Comparison of ENCODE assay signal across 9 cellular contexts in the genomic region with DNA sequence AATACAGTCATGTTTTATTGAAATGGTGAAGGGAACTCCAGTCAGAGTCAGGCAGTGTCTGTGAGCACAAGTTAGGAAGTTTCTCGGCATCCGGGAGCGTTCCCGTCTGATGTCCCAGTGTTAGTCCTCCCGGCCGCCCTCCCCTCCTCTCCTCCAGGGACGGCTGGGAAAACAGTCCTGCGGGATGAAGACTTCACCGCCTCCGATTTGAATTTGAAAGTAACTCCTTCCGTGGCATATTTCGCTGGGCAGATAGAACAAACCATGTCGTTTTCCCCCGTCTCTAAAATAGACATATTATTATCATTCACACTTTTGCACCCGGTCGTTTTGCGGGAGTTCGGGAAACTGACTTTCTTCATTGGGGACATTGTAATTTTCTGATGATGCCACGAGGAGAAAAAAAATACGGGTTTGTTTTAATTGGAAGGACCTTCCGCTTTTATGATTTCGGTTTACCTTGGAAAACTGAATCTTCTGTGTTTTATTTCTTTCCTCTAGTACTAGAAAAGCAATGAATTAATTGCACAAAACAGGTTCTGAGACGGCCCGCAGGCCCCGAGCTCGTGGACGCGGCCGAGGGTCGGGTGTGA.
DNase-seq lines count a peak whose midpoint lies in the region; ATAC-seq, FAIRE-seq and TF ChIP-seq lines count a peak whose summit lies in the region.
"Had no signal": no experiment of that assay in that cellular context is flagged by ENCODE, and none has a peak within 500 bp of the region (broad histone marks: within the 10 kb centered on the region; RNA-seq: fewer than 3 reads in every experiment).

No MANE protein-coding gene starts in this region.

- peak overlapping the region; percentile 20 for H3K4me3 ChIP-seq in hepatocyte
- peak overlapping the region; percentile 15 to 35 (median 26) for H3K4me3 ChIP-seq in skin epidermis

- peaks cover 8% of the 10 kb centered on the region for H3K4me1 Mint-ChIP-seq in activated CD8-positive, alpha-beta T cell treated with anti-CD3 and anti-CD28 coated beads for 36 hours (ENCODE audit: low read depth)

- H3K27ac ChIP-seq in hepatocyte = no peak overlapping the region
- H3K27ac ChIP-seq in skin epidermis = no peak overlapping the region
- H3K27ac ChIP-seq: gastroesophageal sphincter had no signal

- no peaks in the 10 kb centered on the region for H3K79me2 ChIP-seq in hepatocyte

- H3K9me3 Mint-ChIP-seq in activated CD8-positive, alpha-beta T cell treated with anti-CD3 and anti-CD28 coated beads for 36 hours = no peaks in the 10 kb centered on the region

- no peaks in the 10 kb centered on the region for H3K36me3 Mint-ChIP-seq in activated CD8-positive, alpha-beta T cell treated with anti-CD3 and anti-CD28 coated beads for 36 hours (ENCODE audit: low read depth)

- TF ChIP-seq POLR2A in GM12891 (IDR thresholded peaks at IDR 0.05; ENCODE audit: low read depth, low read length) = no peak

- peaks cover 46% of the 10 kb centered on the region for H3K27me3 Mint-ChIP-seq in activated CD8-positive, alpha-beta T cell treated with anti-CD3 and anti-CD28 coated beads for 36 hours

- H3K27me3 ChIP-seq in hepatocyte = peaks cover 90% of the 10 kb centered on the region

- WGBS in hepatocyte (ENCODE audit: low lambda C conversion rate, missing lambda C conversion rate) = 15% methylated on average over 30 of the region's 30 CpGs

- H3K27ac Mint-ChIP-seq in activated CD8-positive, alpha-beta T cell treated with anti-CD3 and anti-CD28 coated beads for 36 hours = no peak overlapping the region

- intact Hi-C loops in activated CD8-positive, alpha-beta T cell treated with anti-CD3 and anti-CD28 coated beads for 36 hours (cut with micrococcal nuclease) = no loop called here

- H3K4me1 ChIP-seq in hepatocyte (ENCODE audit: insufficient read depth) = no peaks in the 10 kb centered on the region

- TF ChIP-seq CTCF in activated CD8-positive, alpha-beta T cell treated with anti-CD3 and anti-CD28 coated beads for 36 hours (IDR thresholded peaks at IDR 0.05) = no peak
- no peak for TF ChIP-seq CTCF in hepatocyte (IDR thresholded peaks at IDR 0.05; ENCODE audit: poor library complexity)

- POLR2A ChIA-PET in activated CD8-positive, alpha-beta T cell treated with anti-CD3 and anti-CD28 coated beads for 36 hours (lab: Charles Lee) = interaction anchor here (0.6 kb wide), 1 partner anchor 11 kb away, joined by 3 read pairs; no protein-coding TSS in a partner anchor

- H4K20me1 ChIP-seq in hepatocyte (ENCODE audit: insufficient read depth, poor library complexity, severe bottlenecking) = no peaks in the 10 kb centered on the region

- H3K4me3 Mint-ChIP-seq in activated CD8-positive, alpha-beta T cell treated with anti-CD3 and anti-CD28 coated beads for 36 hours = peak overlapping the region; percentile 61

- peak; percentile 20 for FAIRE-seq in GM12891 (lab: Jason Lieb, UNC)

- H3K4me2 ChIP-seq in hepatocyte = peak overlapping the region; percentile 91

- DNase-seq in GM12891 (ENCODE audit: insufficient read length, low spot score) (no peak), hepatocyte (ENCODE audit: low spot score) (no peak), AG08395 (ENCODE audit: low spot score) (no peak), GM19240 (ENCODE audit: insufficient read length, low spot score) (no peak), NCI-H1092 treated with DMSO at 0.1 percent for 48 hours (lab: John Stamatoyannopoulos, UW) (no peak)
- DNase-seq in activated CD8-positive, alpha-beta T cell treated with anti-CD3 and anti-CD28 coated beads for 36 hours = no peak

- no peaks in the 10 kb centered on the region for H3K9me2 ChIP-seq in hepatocyte (replicated peaks; ENCODE audit: insufficient read depth)

- CTCF ChIA-PET in activated CD8-positive, alpha-beta T cell treated with anti-CD3 and anti-CD28 coated beads for 36 hours (lab: Charles Lee) = interaction anchor here (1.3 to 1.7 kb wide), 2 partner anchors 37 to 239 kb away, joined by 3 to 7 read pairs; no protein-coding TSS in a partner anchor

- no peak for ATAC-seq in activated CD8-positive, alpha-beta T cell treated with anti-CD3 and anti-CD28 coated beads for 36 hours
- no peak for ATAC-seq in GM19452 (IDR thresholded peaks at IDR 0.05; ENCODE audit: unreplicated experiment)
- ATAC-seq: gastroesophageal sphincter had no signal

- H2AFZ ChIP-seq in hepatocyte = peak overlapping the region; percentile 64

- no peaks in the 10 kb centered on the region for H3K9me3 ChIP-seq in hepatocyte (ENCODE audit: low read depth)
- H3K9me3 ChIP-seq: gastroesophageal sphincter had no signal

- H3K36me3 ChIP-seq in hepatocyte (replicated peaks; ENCODE audit: insufficient read depth, low read depth) = no peaks in the 10 kb centered on the region

TF ChIP-seq in GM12891, 5 proteins besides CTCF, POLR2A, EP300 and RAD21:
- TF ChIP-seq POU2F2 (IDR thresholded peaks at IDR 0.05; ENCODE audit: low read depth, low read length) = no peak
- no peak for TF ChIP-seq TAF1 (IDR thresholded peaks at IDR 0.05; ENCODE audit: low read depth, low read length)
- no peak for TF ChIP-seq PAX5 (IDR thresholded peaks at IDR 0.05; ENCODE audit: insufficient read depth, low read length, severe bottlenecking)
- no peak for TF ChIP-seq SPI1 (IDR thresholded peaks at IDR 0.05; ENCODE audit: low read depth, low read length)
- no peak for TF ChIP-seq POLR2AphosphoS5 (IDR thresholded peaks at IDR 0.05; ENCODE audit: low read depth, low read length)
